In the genomic region with DNA sequence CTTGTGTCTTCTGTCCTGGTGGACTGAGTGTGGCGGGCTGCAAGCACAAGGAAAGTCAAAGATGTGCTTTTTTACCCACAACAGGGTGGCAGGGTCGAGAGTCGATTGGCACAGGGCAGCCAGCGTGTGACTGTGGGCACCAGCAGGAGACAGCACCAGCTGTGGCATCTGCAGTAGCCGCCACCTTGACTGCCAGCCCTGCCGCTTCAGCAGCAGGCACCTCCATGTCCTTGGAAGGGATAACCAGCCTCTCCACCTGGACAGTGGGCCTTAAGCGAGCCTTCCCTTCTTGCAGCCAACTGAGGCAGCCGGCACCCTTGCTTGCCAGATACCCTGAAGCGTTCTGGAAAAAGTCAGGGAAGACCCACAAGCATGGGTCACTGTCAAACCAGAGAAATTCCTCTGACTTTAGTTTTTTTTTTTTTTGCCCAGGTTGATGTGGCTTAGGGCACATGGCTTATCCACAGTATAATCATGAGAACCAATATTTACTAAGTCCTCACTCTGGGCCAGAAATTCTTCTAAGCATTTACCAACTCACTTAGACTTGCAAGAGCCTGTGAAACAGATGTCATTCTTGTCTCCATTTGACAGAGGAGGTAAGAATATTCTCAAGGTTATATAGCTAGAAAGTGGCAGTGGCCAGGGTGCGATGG, we compare ENCODE assay signal across 8 cellular contexts. TPM values are rescaled to one million over a fixed set of nuclear protein-coding genes. Genes with fewer than 3 reads are reported as not detected.
A peak's percentile ranks its signal among the peaks of the same experiment; 100 is the strongest.
DNase-seq lines count a peak whose midpoint lies in the region; ATAC-seq, FAIRE-seq and TF ChIP-seq lines count a peak whose summit lies in the region.
"Had no signal": no experiment of that assay in that cellular context is flagged by ENCODE, and none has a peak within 500 bp of the region (broad histone marks: within the 10 kb centered on the region; RNA-seq: fewer than 3 reads in every experiment).

No MANE protein-coding gene starts in this region.

- H3K4me3 Mint-ChIP-seq in H9, result no peak overlapping the region
- H3K4me3 Mint-ChIP-seq: memory B cell had no signal

- FAIRE-seq in pancreas (lab: Jason Lieb, UNC), result no peak

- no peak for DNase-seq in H9
- DNase-seq in brain microvascular endothelial cell, result no peak
- peak; percentile 41 to 78 (median 62) for DNase-seq in pancreas
- no peak for DNase-seq in GM13977 (ENCODE audit: low spot score)

- no peak overlapping the region for H3K27ac ChIP-seq in H9 (ENCODE audit: insufficient read length, low read depth, low read length)
- peak overlapping the region; percentile 65 for H3K27ac ChIP-seq in brain microvascular endothelial cell
- H3K27ac ChIP-seq in pancreas, result peak overlapping the region; percentile 69 to 86 (median 76)

- H3K27me3 ChIP-seq in H9 (ENCODE audit: insufficient read depth, low read length), result no peaks in the 10 kb centered on the region
- H3K27me3 ChIP-seq in brain microvascular endothelial cell (replicated peaks), result no peaks in the 10 kb centered on the region
- H3K27me3 ChIP-seq in pancreas, result no peaks in the 10 kb centered on the region

- peaks cover 7% of the 10 kb centered on the region for H3K23me2 ChIP-seq in H9 (ENCODE audit: insufficient read length, low read depth, low read length, poor library complexity, severe bottlenecking)

- H4K5ac ChIP-seq in H9 (ENCODE audit: insufficient read length, low read depth, low read length), result no peak overlapping the region

- no peak overlapping the region for H3K23ac ChIP-seq in H9 (ENCODE audit: insufficient read length, low read depth, low read length)

- peak overlapping the region; percentile 69 for H3K18ac ChIP-seq in H9 (ENCODE audit: insufficient read length, low read depth, low read length)

- ATAC-seq in pancreas (peak; percentile 39 to 58 (median 48)), HG03378 (IDR thresholded peaks at IDR 0.05; ENCODE audit: unreplicated experiment) (no peak), HG03342 (IDR thresholded peaks at IDR 0.05; ENCODE audit: unreplicated experiment) (no peak)

- no peak overlapping the region for H3T11ph ChIP-seq in H9 (ENCODE audit: low read length)

- H3K14ac ChIP-seq in H9 (ENCODE audit: insufficient read depth, low read length), result peak overlapping the region; percentile 44

- H3K4me2 ChIP-seq in H9 (ENCODE audit: insufficient read depth, insufficient read length, low read length), result peak overlapping the region; percentile 58

- H3K79me1 ChIP-seq in H9 (ENCODE audit: insufficient read depth, low read depth, low read length, poor library complexity, severe bottlenecking), result no peaks in the 10 kb centered on the region

- no peaks in the 10 kb centered on the region for H3K27me3 Mint-ChIP-seq in H9 (ENCODE audit: low read depth)
- H3K27me3 Mint-ChIP-seq: memory B cell had no signal

- peaks cover 8 to 14% of the 10 kb centered on the region in 2 experiments for H3K4me1 Mint-ChIP-seq in H9
- H3K4me1 Mint-ChIP-seq: memory B cell had no signal

- no peak overlapping the region for H2AK5ac ChIP-seq in H9 (ENCODE audit: insufficient read length, low read length)

- no peaks in the 10 kb centered on the region for H3K9me3 ChIP-seq in H9 (ENCODE audit: control insufficient read depth, low read depth, low read length)
- H3K9me3 ChIP-seq in pancreas, result no peaks in the 10 kb centered on the region

- H3K9me3 Mint-ChIP-seq in H9, result no peaks in the 10 kb centered on the region
- H3K9me3 Mint-ChIP-seq: memory B cell had no signal

- H2AFZ ChIP-seq in H9 (ENCODE audit: low read length), result no peak overlapping the region

- H3K9ac ChIP-seq in H9 (ENCODE audit: extremely low read depth, insufficient read length, low read length), result no peak overlapping the region

- H3K79me2 ChIP-seq in H9 (ENCODE audit: insufficient read depth, low read length), result no peaks in the 10 kb centered on the region

- H3K56ac ChIP-seq in H9 (ENCODE audit: insufficient read length, low read depth, low read length), result no peak overlapping the region

- peaks cover 6% of the 10 kb centered on the region; the same call in 1 of the 2 replicates for H3K4me1 ChIP-seq in H9 (ENCODE audit: insufficient read depth, low read length)
- H3K4me1 ChIP-seq in pancreas, result peaks cover 11 to 50% (median 42%) of the 10 kb centered on the region in 3 donors

- peak overlapping the region; percentile 9 for H2BK5ac ChIP-seq in H9 (ENCODE audit: insufficient read length, low read length)

- H3K4me3 ChIP-seq in GM08714 (ENCODE audit: low read length) (peak overlapping the region; percentile 65; the same call in 1 of the 2 replicates), brain microvascular endothelial cell (ENCODE audit: low read depth, low read length) (no peak overlapping the region), pancreas (peak overlapping the region in 1 of 4 donors; percentile 26)

- H4K91ac ChIP-seq in H9 (ENCODE audit: insufficient read length, low read depth, low read length), result no peak overlapping the region

- intact Hi-C loops in pancreas (cut with DNase I), result no loop called here

- H3K36me3 Mint-ChIP-seq in H9 (ENCODE audit: insufficient read depth in 1 of 3, low read depth in 3 of 3), result no peaks in the 10 kb centered on the region
- H3K36me3 Mint-ChIP-seq: memory B cell had no signal

- no CpG with 5 or more reads among the region's 10 CpGs for WGBS in H9 (ENCODE audit: extremely low coverage, insufficient read length, low lambda C conversion rate)
- 50 to 59% methylated on average over 10 of the region's 10 CpGs for WGBS in pancreas, 2 donors

- no peaks in the 10 kb centered on the region for H3K36me3 ChIP-seq in brain microvascular endothelial cell (replicated peaks)
- no peaks in the 10 kb centered on the region for H3K36me3 ChIP-seq in pancreas

- no peak overlapping the region for H2BK12ac ChIP-seq in H9 (ENCODE audit: insufficient read length, low read depth, low read length)

- no peak overlapping the region for H2BK15ac ChIP-seq in H9 (ENCODE audit: low read depth, low read length)

- no peak overlapping the region for H3K27ac Mint-ChIP-seq in H9
- H3K27ac Mint-ChIP-seq: memory B cell had no signal

- H4K8ac ChIP-seq in H9 (replicated peaks; ENCODE audit: insufficient read length, low read depth, low read length), result no peak overlapping the region

- no peaks in the 10 kb centered on the region for H4K20me1 ChIP-seq in H9 (ENCODE audit: control insufficient read depth, insufficient read depth, insufficient read length)

- H2BK120ac ChIP-seq in H9 (ENCODE audit: low read depth, low read length, poor library complexity, severe bottlenecking), result no peak overlapping the region

- no peak for TF ChIP-seq CTCF in H9 (conservative IDR thresholded peaks at IDR 0.05)
- TF ChIP-seq CTCF in brain microvascular endothelial cell (IDR thresholded peaks at IDR 0.05; ENCODE audit: low read depth, low read length, missing control alignments), result no peak
- TF ChIP-seq CTCF in pancreas (IDR thresholded peaks at IDR 0.05), result no peak
- no peak for TF ChIP-seq CTCF in GM13977 (IDR thresholded peaks at IDR 0.05; ENCODE audit: extremely low read depth, insufficient read depth, missing control alignments)

- in situ Hi-C loops in brain microvascular endothelial cell (cut with HindIII; ENCODE audit: low pct_ligation_motif_present, low sequenced_read_pairs), result no loop called here
- in situ Hi-C loops in GM13977 (cut with MboI; ENCODE audit: low pct_unique_long_range_greater_than_20kb, low sequenced_read_pairs, unreplicated experiment), result no loop called here

- H3K4ac ChIP-seq in H9 (ENCODE audit: low read depth, low read length), result no peak overlapping the region; the same call in 1 of the 2 replicates

- H2BK20ac ChIP-seq in H9 (ENCODE audit: low read depth, low read length, poor library complexity, severe bottlenecking), result peak overlapping the region; percentile 51

RNA-seq across cellular contexts. Expression of a gene that starts 30.1 kb away (rescaled TPM):
- 26.3 and 31.7 TPM in 2 replicates for total RNA-seq in H9 (2021)
- total RNA-seq in pancreas, result 10 to 100 TPM; 20.4 to 62.0 (median 25.6) TPM
- 10 to 100 TPM in 1 of 2 donors, 1 to 10 TPM in 1; 9.9 to 14.7 TPM for polyA plus RNA-seq in pancreas

Comparison
In these comparisons a context has a peak if more than half of its experiments do, and no peak if none do; other contexts are left out.
1. DNase-seq: peak in pancreas (6 of 6); none in H9 (single experiment), brain microvascular endothelial cell (single experiment) and GM13977 (single experiment).
2. ATAC-seq: peak in pancreas (4 of 4); none in HG03378 (single experiment) and HG03342 (single experiment).